Comparison of ENCODE assay signal across 12 cellular contexts in genomic region chr12:65603428-65604351, GRCh38.
DNase-seq lines count a peak whose midpoint lies in the region; ATAC-seq and TF ChIP-seq lines count a peak whose summit lies in the region.
"Had no signal": no experiment of that assay in that cellular context is flagged by ENCODE, and none has a peak within 500 bp of the region (broad histone marks: within the 10 kb centered on the region; RNA-seq: fewer than 3 reads in every experiment).

No MANE protein-coding gene starts in this region.

- no peaks in the 10 kb centered on the region for H3K4me1 Mint-ChIP-seq in activated CD8-positive, alpha-beta T cell treated with anti-CD3 and anti-CD28 coated beads for 36 hours (ENCODE audit: low read depth)
- H3K4me1 Mint-ChIP-seq: activated naive CD4-positive, alpha-beta T cell treated with anti-CD3 and anti-CD28 coated beads, Interleukin-2, amount 50 U/mL, for 24 hours; naive thymus-derived CD8-positive, alpha-beta T cell had no signal

- no peaks in the 10 kb centered on the region for H3K79me2 ChIP-seq in parathyroid adenoma

- H3K4me1 ChIP-seq in SJCRH30 (peaks cover 31% of the 10 kb centered on the region), parathyroid adenoma (no peaks in the 10 kb centered on the region)

- peak overlapping the region; percentile 20 for H2AFZ ChIP-seq in parathyroid adenoma

- no peak for TF ChIP-seq CTCF in parathyroid adenoma (IDR thresholded peaks at IDR 0.05)
- TF ChIP-seq CTCF in activated CD8-positive, alpha-beta T cell treated with anti-CD3 and anti-CD28 coated beads for 36 hours (IDR thresholded peaks at IDR 0.05): no peak
- no peak for TF ChIP-seq CTCF in WERI-Rb-1 (IDR thresholded peaks at IDR 0.05; ENCODE audit: low read depth, low read length)

- intact Hi-C loops in activated CD8-positive, alpha-beta T cell treated with anti-CD3 and anti-CD28 coated beads for 36 hours (cut with micrococcal nuclease): no loop called here

- no peaks in the 10 kb centered on the region for H3K9me3 Mint-ChIP-seq in activated CD8-positive, alpha-beta T cell treated with anti-CD3 and anti-CD28 coated beads for 36 hours
- H3K9me3 Mint-ChIP-seq: activated naive CD4-positive, alpha-beta T cell treated with anti-CD3 and anti-CD28 coated beads, Interleukin-2, amount 50 U/mL, for 24 hours had no signal

- CTCF ChIA-PET in activated CD8-positive, alpha-beta T cell treated with anti-CD3 and anti-CD28 coated beads for 36 hours (lab: Charles Lee): interaction anchor here (1.0 to 1.4 kb wide), 2 partner anchors 47 to 315 kb away, joined by 3 read pairs; no protein-coding TSS in a partner anchor

- H3K4me2 ChIP-seq in parathyroid adenoma (ENCODE audit: low read length): no peak overlapping the region

- POLR2A ChIA-PET in activated CD8-positive, alpha-beta T cell treated with anti-CD3 and anti-CD28 coated beads for 36 hours (lab: Charles Lee): no interaction called here

- H3K36me3 ChIP-seq in SJCRH30 (peaks cover 3% of the 10 kb centered on the region; the same call in 1 of the 2 replicates), parathyroid adenoma (ENCODE audit: control insufficient read depth, insufficient read depth, low read length) (no peaks in the 10 kb centered on the region), WERI-Rb-1 (no peaks in the 10 kb centered on the region)
- H3K36me3 ChIP-seq: tibial nerve had no signal

- H3K27me3 Mint-ChIP-seq in activated CD8-positive, alpha-beta T cell treated with anti-CD3 and anti-CD28 coated beads for 36 hours: peaks cover 22% of the 10 kb centered on the region

- H3K9me3 ChIP-seq in SJCRH30 (replicated peaks) (peaks cover 11% of the 10 kb centered on the region; the same call in 1 of the 2 replicates), parathyroid adenoma (ENCODE audit: control insufficient read depth, low read length) (no peaks in the 10 kb centered on the region), WERI-Rb-1 (ENCODE audit: severe bottlenecking) (no peaks in the 10 kb centered on the region)

- no peak overlapping the region for H3K27ac Mint-ChIP-seq in activated CD8-positive, alpha-beta T cell treated with anti-CD3 and anti-CD28 coated beads for 36 hours
- H3K27ac Mint-ChIP-seq: activated naive CD4-positive, alpha-beta T cell treated with anti-CD3 and anti-CD28 coated beads, Interleukin-2, amount 50 U/mL, for 24 hours; naive thymus-derived CD8-positive, alpha-beta T cell had no signal

- no peaks in the 10 kb centered on the region for H3K36me3 Mint-ChIP-seq in activated CD8-positive, alpha-beta T cell treated with anti-CD3 and anti-CD28 coated beads for 36 hours (ENCODE audit: low read depth)
- H3K36me3 Mint-ChIP-seq: activated naive CD4-positive, alpha-beta T cell treated with anti-CD3 and anti-CD28 coated beads, Interleukin-2, amount 50 U/mL, for 24 hours; naive thymus-derived CD8-positive, alpha-beta T cell had no signal

- H3K4me3 Mint-ChIP-seq in activated CD8-positive, alpha-beta T cell treated with anti-CD3 and anti-CD28 coated beads for 36 hours: no peak overlapping the region
- H3K4me3 Mint-ChIP-seq: activated naive CD4-positive, alpha-beta T cell treated with anti-CD3 and anti-CD28 coated beads, Interleukin-2, amount 50 U/mL, for 24 hours; naive thymus-derived CD8-positive, alpha-beta T cell had no signal

- peak; percentile 83 for DNase-seq in DMS53 treated with DMSO at 0.1 percent for 48 hours (lab: John Stamatoyannopoulos, UW; ENCODE audit: unreplicated experiment)
- peak; percentile 60 to 83 for DNase-seq in SJCRH30
- peak; percentile 98 for DNase-seq in fibroblast of peridontal ligament (ENCODE audit: extremely low read depth)
- no peak for DNase-seq in activated CD8-positive, alpha-beta T cell treated with anti-CD3 and anti-CD28 coated beads for 36 hours
- DNase-seq in NCI-H2171 (lab: John Stamatoyannopoulos, UW): no peak
- no peak for DNase-seq in activated naive CD4-positive, alpha-beta T cell (lab: John Stamatoyannopoulos, UW)
- DNase-seq in WERI-Rb-1: no peak
- DNase-seq: naive thymus-derived CD8-positive, alpha-beta T cell; NCI-H1417 had no signal

- H3K9ac ChIP-seq in parathyroid adenoma: no peak overlapping the region

- H3K27me3 ChIP-seq in SJCRH30: no peaks in the 10 kb centered on the region
- no peaks in the 10 kb centered on the region for H3K27me3 ChIP-seq in parathyroid adenoma (ENCODE audit: control insufficient read depth, insufficient read depth, low read length)
- no peaks in the 10 kb centered on the region for H3K27me3 ChIP-seq in WERI-Rb-1 (ENCODE audit: insufficient read depth, low read depth, severe bottlenecking)
- H3K27me3 ChIP-seq: tibial nerve had no signal

- ATAC-seq in activated CD8-positive, alpha-beta T cell treated with anti-CD3 and anti-CD28 coated beads for 36 hours: no peak
- ATAC-seq: naive thymus-derived CD8-positive, alpha-beta T cell had no signal

- peak overlapping the region; percentile 78 for H3K27ac ChIP-seq in SJCRH30
- no peak overlapping the region for H3K27ac ChIP-seq in parathyroid adenoma
- H3K27ac ChIP-seq in WERI-Rb-1: no peak overlapping the region

- peak overlapping the region; percentile 64 for H3K4me3 ChIP-seq in SJCRH30
- H3K4me3 ChIP-seq in parathyroid adenoma (ENCODE audit: low read depth, low read length): no peak overlapping the region
- no peak overlapping the region for H3K4me3 ChIP-seq in WERI-Rb-1 (ENCODE audit: low read depth, low read length)

Comparison
In these comparisons a context has a peak if more than half of its experiments do, and no peak if none do; other contexts are left out.
1. DNase-seq: peak in DMS53 treated with DMSO at 0.1 percent for 48 hours (single experiment), SJCRH30 (2 of 2) and fibroblast of peridontal ligament (single experiment); none in activated CD8-positive, alpha-beta T cell treated with anti-CD3 and anti-CD28 coated beads for 36 hours (single experiment), NCI-H2171 (single experiment), activated naive CD4-positive, alpha-beta T cell (0 of 4) and WERI-Rb-1 (single experiment).